Comparison of ENCODE assay signal across 16 cellular contexts in genomic region chr1:165641276-165641987, GRCh38. TPM values are rescaled to one million over a fixed set of nuclear protein-coding genes. Genes with fewer than 3 reads are reported as not detected.
DNase-seq lines count a peak whose midpoint lies in the region; ATAC-seq and TF ChIP-seq lines count a peak whose summit lies in the region.
"Had no signal": no experiment of that assay in that cellular context is flagged by ENCODE, and none has a peak within 500 bp of the region (broad histone marks: within the 10 kb centered on the region; RNA-seq: fewer than 3 reads in every experiment).

No MANE protein-coding gene starts in this region.

- H3K36me3 ChIP-seq in left ventricle myocardium inferior (peaks cover 17% of the 10 kb centered on the region), adipocyte (ENCODE audit: control insufficient read depth, insufficient read depth, low read length, severe bottlenecking) (peaks cover 38% of the 10 kb centered on the region)

- H3K9ac ChIP-seq in adipocyte (ENCODE audit: low read length) = peak overlapping the region; percentile 43
- H3K9ac ChIP-seq: BLaER1 treated with 17β-estradiol and CSF1 and Interleukin-3, amounts not matched to agents 10 nM and 100 nM had no signal

- H3K27me3 ChIP-seq in left ventricle myocardium inferior (ENCODE audit: low read depth) (no peaks in the 10 kb centered on the region), adipocyte (replicated peaks; ENCODE audit: control insufficient read depth, insufficient read depth, low read length) (no peaks in the 10 kb centered on the region), right cardiac atrium (ENCODE audit: control insufficient read depth, insufficient read depth) (no peaks in the 10 kb centered on the region)
- H3K27me3 ChIP-seq: BLaER1 treated with 17β-estradiol and CSF1 and Interleukin-3, amounts not matched to agents 10 nM and 100 nM had no signal

- intact Hi-C loops in left ventricle myocardium inferior (cut with micrococcal nuclease) = no loop called here
- intact Hi-C loops in Right ventricle myocardium inferior (cut with DNase I) = no loop called here
- intact Hi-C loops in head of caudate nucleus (cut with DNase I) = no loop called here
- intact Hi-C loops in right cardiac atrium (cut with DNase I) = no loop called here

- peaks cover 97% of the 10 kb centered on the region for H3K4me1 ChIP-seq in left ventricle myocardium inferior
- peaks cover 66% of the 10 kb centered on the region for H3K4me1 ChIP-seq in adipocyte (ENCODE audit: control insufficient read depth, insufficient read depth, low read length)
- peaks cover 12% of the 10 kb centered on the region for H3K4me1 ChIP-seq in right cardiac atrium (ENCODE audit: control insufficient read depth, insufficient read depth, low read length)

- no peak for TF ChIP-seq CTCF in left ventricle myocardium inferior (IDR thresholded peaks at IDR 0.05; ENCODE audit: borderline replicate concordance)
- TF ChIP-seq CTCF in fibroblast of mammary gland (conservative IDR thresholded peaks at IDR 0.05; ENCODE audit: control insufficient read depth, insufficient read depth, low read depth, low read length) = no peak

- H3K9me3 ChIP-seq in left ventricle myocardium inferior (replicated peaks) (no peaks in the 10 kb centered on the region), adipocyte (ENCODE audit: control insufficient read depth, low read length) (no peaks in the 10 kb centered on the region), right cardiac atrium (ENCODE audit: control insufficient read depth, low read length) (no peaks in the 10 kb centered on the region)
- H3K9me3 ChIP-seq: BLaER1 treated with 17β-estradiol and CSF1 and Interleukin-3, amounts not matched to agents 10 nM and 100 nM had no signal

- no peak for DNase-seq in left ventricle myocardium inferior
- DNase-seq in Right ventricle myocardium inferior (ENCODE audit: missing footprints) = no peak
- peak; percentile 63 for DNase-seq in adipocyte (ENCODE audit: low read depth)
- peak; percentile 36 for DNase-seq in fibroblast of mammary gland (ENCODE audit: low read depth)
- DNase-seq in head of caudate nucleus = no peak
- DNase-seq in OCI-M2 (lab: John Stamatoyannopoulos, UW; ENCODE audit: unreplicated experiment) = no peak
- DNase-seq in right cardiac atrium = no peak
- DNase-seq: Calu3; CD8-positive, alpha-beta T cell; NCI-H1092 treated with DMSO at 0.1 percent for 48 hours; NCI-H2081; PC-3; RPMI8226; SIG-M5 had no signal

- ATAC-seq in Right ventricle myocardium inferior = no peak
- no peak for ATAC-seq in GM19397 (IDR thresholded peaks at IDR 0.05; ENCODE audit: unreplicated experiment)
- ATAC-seq in right cardiac atrium = no peak
- ATAC-seq: CD8-positive, alpha-beta T cell; PC-3 had no signal

- peak overlapping the region; percentile 6 for H3K27ac ChIP-seq in left ventricle myocardium inferior (replicated peaks)
- no peak overlapping the region for H3K27ac ChIP-seq in right cardiac atrium (ENCODE audit: low read length)
- H3K27ac ChIP-seq: BLaER1 treated with 17β-estradiol and CSF1 and Interleukin-3, amounts not matched to agents 10 nM and 100 nM had no signal

- WGBS in right cardiac atrium = 40% methylated on average over 1 of the region's 1 CpG

- no peak overlapping the region for H3K4me3 ChIP-seq in left ventricle myocardium inferior
- no peak overlapping the region for H3K4me3 ChIP-seq in adipocyte (ENCODE audit: low read length)
- no peak overlapping the region for H3K4me3 ChIP-seq in fibroblast of mammary gland (ENCODE audit: control insufficient read depth, low read depth, low read length)
- no peak overlapping the region for H3K4me3 ChIP-seq in right cardiac atrium (ENCODE audit: low read length)
- H3K4me3 ChIP-seq: BLaER1 treated with 17β-estradiol and CSF1 and Interleukin-3, amounts not matched to agents 10 nM and 100 nM had no signal

RNA-seq across cellular contexts. Expression of gene MGST3, which starts 10.4 kb away (rescaled TPM):
- total RNA-seq in left ventricle myocardium inferior (718 TPM), Right ventricle myocardium inferior (628 TPM), right cardiac atrium (100 to 1,000 TPM; 444 to 541 (median 465) TPM)
- 805 TPM for polyA plus RNA-seq in right cardiac atrium

RNA-seq across cellular contexts. Expression of gene ALDH9A1, which starts 56.9 kb away (rescaled TPM):
- total RNA-seq in left ventricle myocardium inferior = 63.2 TPM
- total RNA-seq in Right ventricle myocardium inferior = 57.3 TPM
- total RNA-seq in right cardiac atrium = 10 to 100 TPM; 42.9 to 49.7 (median 45.7) TPM
- 34.5 TPM for polyA plus RNA-seq in right cardiac atrium

Comparison
In these comparisons a context has a peak if more than half of its experiments do, and no peak if none do; other contexts are left out.
1. DNase-seq: peak in adipocyte (single experiment) and fibroblast of mammary gland (single experiment); none in left ventricle myocardium inferior (single experiment), Right ventricle myocardium inferior (single experiment), head of caudate nucleus (0 of 42), OCI-M2 (single experiment) and right cardiac atrium (0 of 3).